In genomic region chr6:70601014-70601413, GRCh38 we compare ENCODE assay signal across 38 cellular contexts.
"Had no signal": no experiment of that assay in that cellular context is flagged by ENCODE, and none has a peak within 500 bp of the region (broad histone marks: within the 10 kb centered on the region; RNA-seq: fewer than 3 reads in every experiment).

No MANE protein-coding gene starts in this region.

- H3K27me3 Mint-ChIP-seq: activated CD4-positive, alpha-beta T cell treated with anti-CD3 and anti-CD28 coated beads, Interleukin-2, amount 10 ng/mL, durations not matched to agents 7 days and 5 days; activated CD8-positive, alpha-beta T cell treated with anti-CD3 and anti-CD28 coated beads for 36 hours; activated T-helper 17 cell treated with anti-CD3 and anti-CD28 coated beads, Interleukin-2, amount 50 U/mL, for 72 hours; stimulated activated naive CD8-positive, alpha-beta T cell treated with anti-CD3 and anti-CD28 coated beads, Interleukin-15, amount 100 ng/mL, for 72 hours; T-helper 17 cell; type B pancreatic cell had no signal

- H3K4me3 ChIP-seq: body of pancreas, esophagus squamous epithelium, lower lobe of right lung, psoas muscle, right atrium auricular region, smooth muscle cell, uterus had no signal

- H3K9me3 Mint-ChIP-seq: activated T-helper 17 cell treated with anti-CD3 and anti-CD28 coated beads, Interleukin-2, amount 50 U/mL, for 72 hours; immature natural killer cell had no signal

- H3K9me3 ChIP-seq: esophagus squamous epithelium, lower lobe of right lung, psoas muscle, right atrium auricular region, uterus had no signal

- FAIRE-seq: colon, endometrium, kidney had no signal

- H3K36me3 ChIP-seq: esophagus squamous epithelium, lower lobe of right lung, right atrium auricular region, uterus had no signal

- H3K27me3 ChIP-seq: body of pancreas, esophagus squamous epithelium, right atrium auricular region, uterus had no signal

- ATAC-seq: activated CD8-positive, alpha-beta T cell treated with anti-CD3 and anti-CD28 coated beads for 36 hours; activated T-cell treated with anti-CD3 and anti-CD28 coated beads, Interleukin-2, amount 50 U/mL, for 4 hours; activated T-helper 17 cell treated with anti-CD3 and anti-CD28 coated beads, Interleukin-2, amount 50 U/mL, for 72 hours; body of pancreas; left lobe of liver; lower lobe of right lung; naive thymus-derived CD8-positive, alpha-beta T cell; psoas muscle; stimulated activated memory B cell treated with anti-CD40 and anti-IgM and Interleukin-4, amounts not matched to agents 10 μg/mL and 1 μg/mL and 100 μg/mL, for 72 hours; stimulated activated naive CD8-positive, alpha-beta T cell treated with anti-CD3 and anti-CD28 coated beads, Interleukin-15, amount 100 ng/mL, for 72 hours; T-helper 17 cell had no signal

- DNase-seq: activated CD4-positive, alpha-beta T cell treated with anti-CD3 and anti-CD28 coated beads for 1 hour; activated CD4-positive, alpha-beta T cell treated with anti-CD3 and anti-CD28 coated beads, Interleukin-2, amount 10 ng/mL, durations not matched to agents 7 days and 5 days; activated CD8-positive, alpha-beta T cell treated with anti-CD3 and anti-CD28 coated beads for 36 hours; activated gamma-delta T cell treated with Interleukin-2 at 50 U/mL for 16 hours; activated naive CD4-positive, alpha-beta T cell treated with anti-CD3 and anti-CD28 coated beads, Interleukin-2, amount 50 U/mL, for 16 hours; activated T-cell treated with anti-CD3 and anti-CD28 coated beads, Interleukin-2, amount 50 U/mL, for 4 hours; aorta; body of pancreas; dermis blood vessel endothelial cell; effector CD8-positive, alpha-beta T cell; esophagus squamous epithelium; foreskin melanocyte; immature natural killer cell; kidney; lower lobe of right lung; mesenchymal stem cell; naive thymus-derived CD8-positive, alpha-beta T cell; occipital lobe; psoas muscle; stimulated activated CD4-positive, alpha-beta T cell treated with anti-CD3 and anti-CD28 coated beads, Interleukin-1b, Interleukin-23, amount 100 ng/mL, for 48 hours; stimulated activated CD4-positive, alpha-beta T cell treated with anti-CD3 and anti-CD28 coated beads, Interleukin-4, amount 100 ng/mL, for 4 hours; stimulated activated CD8-positive, alpha-beta memory T cell treated with anti-CD3 and anti-CD28 coated beads, Interleukin-4, amount 100 ng/mL, for 48 hours; stimulated activated naive CD8-positive, alpha-beta T cell treated with anti-CD3 and anti-CD28 coated beads, Interleukin-15, amount 100 ng/mL, for 72 hours; substantia nigra; T-helper 17 cell; T1000; uterus had no signal

- H3K9ac ChIP-seq: parathyroid adenoma had no signal

- H3K27ac ChIP-seq: body of pancreas, epithelial cell of prostate, esophagus squamous epithelium, lower lobe of right lung, parathyroid adenoma, psoas muscle, right atrium auricular region, uterus had no signal

- H3K4me3 Mint-ChIP-seq: activated CD4-positive, alpha-beta T cell treated with anti-CD3 and anti-CD28 coated beads, Interleukin-2, amount 10 ng/mL, durations not matched to agents 7 days and 5 days; activated CD8-positive, alpha-beta T cell treated with anti-CD3 and anti-CD28 coated beads for 36 hours; activated T-cell treated with anti-CD3 and anti-CD28 coated beads, Interleukin-2, amount 50 U/mL, for 4 hours; activated T-helper 17 cell treated with anti-CD3 and anti-CD28 coated beads, Interleukin-2, amount 50 U/mL, for 72 hours; immature natural killer cell; naive thymus-derived CD8-positive, alpha-beta T cell; neural crest cell; stimulated activated memory B cell treated with anti-CD40 and anti-IgM and Interleukin-4, amounts not matched to agents 10 μg/mL and 1 μg/mL and 100 μg/mL, for 72 hours; stimulated activated naive CD8-positive, alpha-beta T cell treated with anti-CD3 and anti-CD28 coated beads, Interleukin-15, amount 100 ng/mL, for 72 hours; T-helper 17 cell; type B pancreatic cell had no signal

- H3K36me3 Mint-ChIP-seq: type B pancreatic cell had no signal

- H3K4me1 ChIP-seq: body of pancreas, esophagus squamous epithelium, lower lobe of right lung, parathyroid adenoma, psoas muscle, right atrium auricular region, uterus had no signal

- H3K4me1 Mint-ChIP-seq: activated T-helper 17 cell treated with anti-CD3 and anti-CD28 coated beads, Interleukin-2, amount 50 U/mL, for 72 hours; neural crest cell; stimulated activated memory B cell treated with anti-CD40 and anti-IgM and Interleukin-4, amounts not matched to agents 10 μg/mL and 1 μg/mL and 100 μg/mL, for 72 hours had no signal

- H3K27ac Mint-ChIP-seq: activated CD4-positive, alpha-beta T cell treated with anti-CD3 and anti-CD28 coated beads, Interleukin-2, amount 10 ng/mL, durations not matched to agents 7 days and 5 days; activated CD8-positive, alpha-beta T cell treated with anti-CD3 and anti-CD28 coated beads for 36 hours; activated T-helper 17 cell treated with anti-CD3 and anti-CD28 coated beads, Interleukin-2, amount 50 U/mL, for 72 hours; immature natural killer cell; naive thymus-derived CD8-positive, alpha-beta T cell; stimulated activated memory B cell treated with anti-CD40 and anti-IgM and Interleukin-4, amounts not matched to agents 10 μg/mL and 1 μg/mL and 100 μg/mL, for 72 hours; T-helper 17 cell; type B pancreatic cell had no signal
